Comparison of ENCODE assay signal across 8 cellular contexts in the genomic region with DNA sequence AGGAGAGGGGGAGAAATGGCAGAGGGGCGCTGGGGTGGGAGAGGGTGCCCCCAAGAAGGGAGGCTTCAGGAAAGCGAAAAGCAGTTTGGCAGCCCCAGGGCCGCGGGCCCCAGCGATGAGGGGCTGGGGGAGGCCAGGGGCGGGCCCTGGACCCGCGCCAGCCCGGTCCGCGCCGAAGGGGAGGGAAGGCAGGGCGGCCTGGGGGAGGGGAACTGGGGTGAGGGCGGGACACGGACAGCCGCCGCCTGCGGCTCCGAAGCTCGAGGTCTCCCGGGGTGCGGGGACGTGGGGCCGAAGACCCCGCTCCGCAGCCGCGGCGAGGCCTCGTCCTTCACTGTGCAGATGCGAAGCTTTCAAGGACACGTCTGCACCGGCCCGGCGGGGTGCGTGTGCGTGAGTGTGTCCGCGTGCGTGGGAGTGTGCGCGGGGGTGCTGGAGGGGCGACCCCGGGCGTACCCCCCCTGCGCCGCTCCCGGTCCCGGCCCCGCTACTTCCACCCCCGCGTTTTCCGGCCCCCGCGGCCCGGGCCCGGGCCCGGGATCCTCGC. TPM values are rescaled to one million over a fixed set of nuclear protein-coding genes. Genes with fewer than 3 reads are reported as not detected.
DNase-seq lines count a peak whose midpoint lies in the region; ATAC-seq and TF ChIP-seq lines count a peak whose summit lies in the region.

No MANE protein-coding gene starts in this region.

- DNase-seq in BE2C (peak; percentile 64), foreskin fibroblast (peak in 1 of 2 donors; percentile 50), prostate gland (ENCODE audit: low spot score) (no peak), inferior parietal cortex (ENCODE audit: extremely low spot score) (no peak), 8988T (no peak)
- peak; percentile 50 for DNase-seq in activated CD8-positive, alpha-beta memory T cell treated with anti-CD3 and anti-CD28 coated beads, Interleukin-2, amount 50 U/mL, for 4 hours

- intact Hi-C loops in prostate gland (cut with DNase I): loop anchor here (10.0 kb wide), 1 partner anchor 324 kb away; no protein-coding TSS in a partner anchor

- H3K4me3 ChIP-seq in BE2C (ENCODE audit: low read depth, low read length): peak overlapping the region; percentile 57
- H3K4me3 ChIP-seq in foreskin fibroblast (ENCODE audit: low read depth in 1 of 2, low read length in 2 of 2): peak overlapping the region; percentile 60 to 65
- peak overlapping the region; percentile 73 to 75 for H3K4me3 ChIP-seq in prostate gland

- H3K4me1 ChIP-seq in BE2C: peaks cover 23% of the 10 kb centered on the region
- peaks cover 5% of the 10 kb centered on the region for H3K4me1 ChIP-seq in prostate gland (replicated peaks)

- H3K36me3 ChIP-seq in BE2C: no peaks in the 10 kb centered on the region
- H3K36me3 ChIP-seq in prostate gland: no peaks in the 10 kb centered on the region

- no peaks in the 10 kb centered on the region for H3K27me3 ChIP-seq in BE2C
- H3K27me3 ChIP-seq in prostate gland (replicated peaks; ENCODE audit: insufficient read depth): no peaks in the 10 kb centered on the region

- TF ChIP-seq POLR2A in prostate gland (IDR thresholded peaks at IDR 0.05): no peak

- WGBS in prostate gland: 1% methylated on average over 51 of the region's 59 CpGs

- ATAC-seq in HG02623 (IDR thresholded peaks at IDR 0.05; ENCODE audit: unreplicated experiment): peak; percentile 2
- no peak for ATAC-seq in GM21825 (IDR thresholded peaks at IDR 0.05; ENCODE audit: unreplicated experiment)

- H3K9me3 ChIP-seq in BE2C: no peaks in the 10 kb centered on the region
- no peaks in the 10 kb centered on the region for H3K9me3 ChIP-seq in prostate gland

- H3K27ac ChIP-seq in prostate gland: peak overlapping the region; percentile 78 to 81

- no peak for TF ChIP-seq CTCF in BE2C (IDR thresholded peaks at IDR 0.05; ENCODE audit: low read depth, low read length)
- TF ChIP-seq CTCF in foreskin fibroblast (IDR thresholded peaks at IDR 0.05; ENCODE audit: low read depth, low read length): no peak
- no peak for TF ChIP-seq CTCF in prostate gland (IDR thresholded peaks at IDR 0.05)

RNA-seq across cellular contexts. Expression of gene DNMT3A, which starts 1.3 kb away (rescaled TPM):
- polyA plus RNA-seq in BE2C (2012; ENCODE audit: insufficient read depth, insufficient read length, low read depth): 107 TPM
- 10 to 100 TPM in 1 of 2 donors, 1 to 10 TPM in 1; 8.7 to 28.2 TPM for total RNA-seq in prostate gland

Comparison
In these comparisons a context has a peak if more than half of its experiments do, and no peak if none do; other contexts are left out.
1. DNase-seq: peak in BE2C (single experiment) and activated CD8-positive, alpha-beta memory T cell treated with anti-CD3 and anti-CD28 coated beads, Interleukin-2, amount 50 U/mL, for 4 hours (single experiment); none in prostate gland (single experiment), inferior parietal cortex (single experiment) and 8988T (single experiment).
2. Peak in every context shown above with its lines, with median percentiles within 50 percentile points of each other: H3K4me3 ChIP-seq.